Comparison of ENCODE assay signal across 3 cellular contexts in genomic region chr12:92583910-92584309, GRCh38.
TF ChIP-seq lines count a peak whose summit lies in the region.

No MANE protein-coding gene starts in this region.

TF ChIP-seq in HepG2, 621 proteins besides CTCF, POLR2A, EP300 and RAD21:
- no peak for TF ChIP-seq NFKB2 (CRISPR knock-in tag; IDR thresholded peaks at IDR 0.05; ENCODE audit: borderline replicate concordance)
- peak; percentile 82 for TF ChIP-seq ZNF331 (CRISPR knock-in tag; IDR thresholded peaks at IDR 0.05)
- TF ChIP-seq, protein P1, sequence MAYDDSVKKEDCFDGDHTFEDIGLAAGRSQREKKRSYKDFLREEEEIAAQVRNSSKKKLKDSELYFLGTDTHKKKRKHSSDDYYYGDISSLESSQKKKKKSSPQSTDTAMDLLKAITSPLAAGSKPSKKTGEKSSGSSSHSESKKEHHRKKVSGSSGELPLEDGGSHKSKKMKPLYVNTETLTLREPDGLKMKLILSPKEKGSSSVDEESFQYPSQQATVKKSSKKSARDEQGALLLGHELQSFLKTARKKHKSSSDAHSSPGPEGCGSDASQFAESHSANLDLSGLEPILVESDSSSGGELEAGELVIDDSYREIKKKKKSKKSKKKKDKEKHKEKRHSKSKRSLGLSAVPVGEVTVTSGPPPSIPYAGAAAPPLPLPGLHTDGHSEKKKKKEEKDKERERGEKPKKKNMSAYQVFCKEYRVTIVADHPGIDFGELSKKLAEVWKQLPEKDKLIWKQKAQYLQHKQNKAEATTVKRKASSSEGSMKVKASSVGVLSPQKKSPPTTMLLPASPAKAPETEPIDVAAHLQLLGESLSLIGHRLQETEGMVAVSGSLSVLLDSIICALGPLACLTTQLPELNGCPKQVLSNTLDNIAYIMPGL (CRISPR knock-in tag; IDR thresholded peaks at IDR 0.05; ENCODE audit: borderline replicate concordance in 1 of 2, low read depth in 1 of 2) = no peak
- no peak for TF ChIP-seq ZNF672 (CRISPR knock-in tag; IDR thresholded peaks at IDR 0.05)
- no peak for TF ChIP-seq CBX2 (IDR thresholded peaks at IDR 0.05; ENCODE audit: low read depth, low read length)
- TF ChIP-seq CBX2 (CRISPR knock-in tag; IDR thresholded peaks at IDR 0.05; ENCODE audit: low read depth) = no peak
- TF ChIP-seq SIN3A (IDR thresholded peaks at IDR 0.05; ENCODE audit: borderline replicate concordance, low read depth, low read length) = no peak
- TF ChIP-seq SNAI1 (CRISPR knock-in tag; IDR thresholded peaks at IDR 0.05; ENCODE audit: borderline replicate concordance) = no peak
- no peak for TF ChIP-seq ZNF775 (CRISPR knock-in tag; IDR thresholded peaks at IDR 0.05; ENCODE audit: borderline replicate concordance)

TF ChIP-seq in GM23338, 12 proteins besides CTCF, POLR2A, EP300 and RAD21:
- TF ChIP-seq ZNF331 (CRISPR knock-in tag; IDR thresholded peaks at IDR 0.05; ENCODE audit: low read depth) = peak; percentile 80
- TF ChIP-seq POLR2AphosphoS5 (IDR thresholded peaks at IDR 0.05; ENCODE audit: low read depth) = no peak

TF ChIP-seq in K562, 482 proteins besides CTCF, POLR2A, EP300 and RAD21:
- TF ChIP-seq TFE3 (CRISPR knock-in tag; IDR thresholded peaks at IDR 0.05) (peak; percentile 1; the same call in 1 of the 2 replicates), JUND (IDR thresholded peaks at IDR 0.05; ENCODE audit: borderline replicate concordance, low read depth, low read length) (no peak), JUND (tag; IDR thresholded peaks at IDR 0.05; ENCODE audit: borderline replicate concordance, low read depth, low read length) (no peak), HIVEP1 (CRISPR knock-in tag; IDR thresholded peaks at IDR 0.05) (no peak), ZNF146 (CRISPR knock-in tag; IDR thresholded peaks at IDR 0.05; ENCODE audit: unreplicated experiment) (no peak), RBBP5 (IDR thresholded peaks at IDR 0.05; ENCODE audit: borderline replicate concordance, insufficient read depth, low read length, poor library complexity, severe bottlenecking) (no peak), ZNF717 (CRISPR knock-in tag; IDR thresholded peaks at IDR 0.05) (no peak)
- TF ChIP-seq, protein P2, sequence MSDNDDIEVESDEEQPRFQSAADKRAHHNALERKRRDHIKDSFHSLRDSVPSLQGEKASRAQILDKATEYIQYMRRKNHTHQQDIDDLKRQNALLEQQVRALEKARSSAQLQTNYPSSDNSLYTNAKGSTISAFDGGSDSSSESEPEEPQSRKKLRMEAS (CRISPR knock-in tag; IDR thresholded peaks at IDR 0.05) = no peak
